In the genomic region with DNA sequence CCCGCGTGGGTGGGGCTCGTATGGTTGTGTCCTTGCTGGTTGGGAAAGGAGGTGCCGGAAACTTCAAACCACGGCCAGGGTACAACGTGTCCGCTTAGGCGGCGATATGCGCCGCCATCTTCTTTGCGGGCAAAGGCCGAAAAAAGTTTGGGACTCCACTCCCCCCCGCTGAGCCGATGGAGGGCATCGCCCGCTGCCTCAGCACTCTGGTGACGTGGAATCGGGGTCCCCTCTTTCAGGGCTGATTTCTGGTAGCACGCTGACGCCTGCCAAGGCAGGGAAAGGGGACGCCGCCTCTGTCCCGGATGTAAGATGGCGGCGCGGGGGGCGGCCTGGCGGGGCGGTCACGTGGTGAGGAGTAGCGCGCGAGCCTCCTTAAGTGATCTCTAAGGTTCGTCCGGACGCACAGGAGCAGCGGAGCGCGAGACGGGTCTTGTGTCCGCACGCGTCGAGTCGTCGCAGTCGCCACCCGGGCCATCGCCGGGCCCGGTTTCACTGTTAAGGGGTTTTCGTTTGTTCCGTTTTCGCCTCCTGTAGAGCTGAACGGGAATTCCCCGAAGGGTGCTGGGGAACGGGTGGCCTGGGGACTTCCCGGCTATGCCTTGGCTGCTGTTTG, we compare ENCODE assay signal across 8 cellular contexts.
DNase-seq lines count a peak whose midpoint lies in the region; ATAC-seq and TF ChIP-seq lines count a peak whose summit lies in the region.

No MANE protein-coding gene starts in this region.

- H3K4me3 ChIP-seq in fibroblast of pulmonary artery (replicated peaks; ENCODE audit: low read depth, low read length), result peak overlapping the region; percentile 87

- H3K9me3 Mint-ChIP-seq in activated T-helper 2 cell treated with anti-CD3 and anti-CD28 coated beads, Interferon-gamma antibody, Interleukin-2, Interleukin-4, amounts not matched to agents 10 μg/mL and 5 μg/mL and 100 μg/mL, durations not matched to agents 14 hours and 24 hours and 36 hours, result no peaks in the 10 kb centered on the region
- H3K9me3 Mint-ChIP-seq in nephron, result no peaks in the 10 kb centered on the region

- peak overlapping the region; percentile 85 for H3K4me3 Mint-ChIP-seq in activated T-helper 2 cell treated with anti-CD3 and anti-CD28 coated beads, Interferon-gamma antibody, Interleukin-2, Interleukin-4, amounts not matched to agents 10 μg/mL and 5 μg/mL and 100 μg/mL, durations not matched to agents 14 hours and 24 hours and 36 hours (ENCODE audit: low read depth)
- peak overlapping the region; percentile 91 to 96 (median 96) for H3K4me3 Mint-ChIP-seq in nephron

- ATAC-seq in stimulated activated naive CD8-positive, alpha-beta T cell treated with anti-CD3 and anti-CD28 coated beads, Interleukin-15, Interleukin-2, amounts not matched to agents 100 U/mL and 50 U/mL, for 24 hours, result peak; percentile 69

- intact Hi-C loops in activated T-helper 2 cell treated with anti-CD3 and anti-CD28 coated beads, Interferon-gamma antibody, Interleukin-2, Interleukin-4, amounts not matched to agents 10 μg/mL and 5 μg/mL and 100 μg/mL, durations not matched to agents 14 hours and 24 hours and 36 hours (cut with micrococcal nuclease), result loop anchor here (1.0 to 10.0 kb wide), 6 partner anchors 39 to 342 kb away; a partner anchor contains a TSS

- peaks cover 27% of the 10 kb centered on the region for H3K36me3 Mint-ChIP-seq in activated T-helper 2 cell treated with anti-CD3 and anti-CD28 coated beads, Interferon-gamma antibody, Interleukin-2, Interleukin-4, amounts not matched to agents 10 μg/mL and 5 μg/mL and 100 μg/mL, durations not matched to agents 14 hours and 24 hours and 36 hours (ENCODE audit: low read depth)
- no peaks in the 10 kb centered on the region for H3K36me3 Mint-ChIP-seq in nephron (ENCODE audit: low read depth)

- DNase-seq in Daoy (ENCODE audit: low read depth), result peak; percentile 97
- DNase-seq in GOT3 (lab: John Stamatoyannopoulos, UW), result peak; percentile 100
- DNase-seq in LHCN-M2 (ENCODE audit: low read depth), result peak; percentile 92
- DNase-seq in RPMI7951 (ENCODE audit: low read depth), result peak; percentile 93
- peak; percentile 82 for DNase-seq in activated T-helper 2 cell treated with anti-CD3 and anti-CD28 coated beads, Interferon-gamma antibody, Interleukin-2, Interleukin-4, amounts not matched to agents 10 μg/mL and 5 μg/mL and 100 μg/mL, durations not matched to agents 14 hours and 24 hours and 36 hours (ENCODE audit: low spot score)
- peak; percentile 91 for DNase-seq in fibroblast of pulmonary artery (ENCODE audit: low read depth)
- peak; percentile 88 for DNase-seq in stimulated activated naive CD8-positive, alpha-beta T cell treated with anti-CD3 and anti-CD28 coated beads, Interleukin-15, Interleukin-2, amounts not matched to agents 100 U/mL and 50 U/mL, for 24 hours

- H3K4me1 Mint-ChIP-seq in activated T-helper 2 cell treated with anti-CD3 and anti-CD28 coated beads, Interferon-gamma antibody, Interleukin-2, Interleukin-4, amounts not matched to agents 10 μg/mL and 5 μg/mL and 100 μg/mL, durations not matched to agents 14 hours and 24 hours and 36 hours (ENCODE audit: low read depth), result peaks cover 41% of the 10 kb centered on the region
- peaks cover 36% of the 10 kb centered on the region for H3K4me1 Mint-ChIP-seq in nephron

- peak overlapping the region; percentile 89 for H3K27ac Mint-ChIP-seq in activated T-helper 2 cell treated with anti-CD3 and anti-CD28 coated beads, Interferon-gamma antibody, Interleukin-2, Interleukin-4, amounts not matched to agents 10 μg/mL and 5 μg/mL and 100 μg/mL, durations not matched to agents 14 hours and 24 hours and 36 hours
- peak overlapping the region; percentile 100 for H3K27ac Mint-ChIP-seq in nephron

- H3K27me3 Mint-ChIP-seq in activated T-helper 2 cell treated with anti-CD3 and anti-CD28 coated beads, Interferon-gamma antibody, Interleukin-2, Interleukin-4, amounts not matched to agents 10 μg/mL and 5 μg/mL and 100 μg/mL, durations not matched to agents 14 hours and 24 hours and 36 hours (ENCODE audit: low read depth), result no peaks in the 10 kb centered on the region
- no peaks in the 10 kb centered on the region for H3K27me3 Mint-ChIP-seq in nephron (ENCODE audit: low read depth)

- TF ChIP-seq CTCF in fibroblast of pulmonary artery (IDR thresholded peaks at IDR 0.05; ENCODE audit: low read length, missing control alignments) (no peak), nephron (IDR thresholded peaks at IDR 0.05; ENCODE audit: unreplicated experiment in 3 of 3) (no peak)

Comparison
In these comparisons a context has a peak if more than half of its experiments do, and no peak if none do; other contexts are left out.
1. Peak in every context shown above with its lines: DNase-seq, ATAC-seq and H3K4me3 ChIP-seq.